Comparison of ENCODE assay signal across 20 cellular contexts in the genomic region with DNA sequence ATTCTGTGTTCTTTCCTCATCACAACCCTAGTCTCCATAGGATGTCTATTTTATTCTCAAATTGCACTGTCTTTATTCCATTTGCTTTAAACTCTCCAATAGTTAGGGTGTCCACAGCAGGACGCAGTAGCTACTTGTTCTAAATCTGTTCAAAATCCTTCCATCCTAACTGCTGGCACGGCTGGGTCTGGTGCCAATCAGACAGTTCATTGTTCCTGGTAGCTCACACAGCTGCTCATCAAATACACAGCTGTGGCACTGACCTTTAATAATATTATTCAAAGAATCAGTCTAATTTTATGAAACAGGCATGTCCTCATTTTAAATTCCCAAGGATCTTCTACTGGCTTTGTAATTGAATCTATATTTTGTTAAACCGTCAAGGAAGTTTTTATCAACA. TPM values are rescaled to one million over a fixed set of nuclear protein-coding genes. Genes with fewer than 3 reads are reported as not detected.
"Had no signal": no experiment of that assay in that cellular context is flagged by ENCODE, and none has a peak within 500 bp of the region (broad histone marks: within the 10 kb centered on the region; RNA-seq: fewer than 3 reads in every experiment).

No MANE protein-coding gene starts in this region.

- H3K36me3 ChIP-seq: esophagus squamous epithelium, left lung, tibial nerve, uterus had no signal

- H3K4me1 Mint-ChIP-seq: nephron; stimulated activated memory B cell treated with anti-CD40 and anti-IgM and Interleukin-4, amounts not matched to agents 10 μg/mL and 1 μg/mL and 100 μg/mL, for 72 hours had no signal

- H3K27ac ChIP-seq: body of pancreas, coronary artery, esophagus squamous epithelium, left lung, tibial nerve, uterus had no signal

- H3K4me1 ChIP-seq: body of pancreas, esophagus squamous epithelium, left lung, tibial nerve, uterus had no signal

- H3K9me3 ChIP-seq: body of pancreas, esophagus squamous epithelium, left lung, tibial nerve, uterus had no signal

- ATAC-seq: body of pancreas; left lung; SK-N-SH treated with all-trans-retinoic acid at 6 μM for 48 hours; stimulated activated memory B cell treated with anti-CD40 and anti-IgM and Interleukin-4, amounts not matched to agents 10 μg/mL and 1 μg/mL and 100 μg/mL, for 72 hours had no signal

- H3K4me3 Mint-ChIP-seq: activated CD4-positive, alpha-beta memory T cell treated with anti-CD3 and anti-CD28 coated beads for 36 hours; activated T-cell treated with anti-CD3 and anti-CD28 coated beads, Interleukin-2, amount 50 U/mL, for 24 hours; nephron; stimulated activated memory B cell treated with anti-CD40 and anti-IgM and Interleukin-4, amounts not matched to agents 10 μg/mL and 1 μg/mL and 100 μg/mL, for 72 hours had no signal

- H3K4me3 ChIP-seq: body of pancreas, coronary artery, esophagus squamous epithelium, left lung, tibial nerve, uterus had no signal

- H3K27me3 ChIP-seq: body of pancreas, esophagus squamous epithelium, left lung, tibial nerve, uterus had no signal

- H3K27me3 Mint-ChIP-seq: activated CD4-positive, alpha-beta memory T cell treated with anti-CD3 and anti-CD28 coated beads for 36 hours; activated T-cell treated with anti-CD3 and anti-CD28 coated beads, Interleukin-2, amount 50 U/mL, for 24 hours; stimulated activated memory B cell treated with anti-CD40 and anti-IgM and Interleukin-4, amounts not matched to agents 10 μg/mL and 1 μg/mL and 100 μg/mL, for 72 hours had no signal

- H3K36me3 Mint-ChIP-seq: activated CD4-positive, alpha-beta memory T cell treated with anti-CD3 and anti-CD28 coated beads for 36 hours; stimulated activated memory B cell treated with anti-CD40 and anti-IgM and Interleukin-4, amounts not matched to agents 10 μg/mL and 1 μg/mL and 100 μg/mL, for 72 hours had no signal

- H3K27ac Mint-ChIP-seq: activated CD4-positive, alpha-beta memory T cell treated with anti-CD3 and anti-CD28 coated beads for 36 hours; activated T-cell treated with anti-CD3 and anti-CD28 coated beads, Interleukin-2, amount 50 U/mL, for 24 hours; nephron; stimulated activated memory B cell treated with anti-CD40 and anti-IgM and Interleukin-4, amounts not matched to agents 10 μg/mL and 1 μg/mL and 100 μg/mL, for 72 hours had no signal

- DNase-seq: activated CD4-positive, alpha-beta memory T cell treated with anti-CD3 and anti-CD28 coated beads for 36 hours; activated CD4-positive, alpha-beta T cell treated with anti-CD3 and anti-CD28 coated beads for 1 hour; activated naive CD4-positive, alpha-beta T cell treated with anti-CD3 and anti-CD28 coated beads, Interleukin-2, amount 50 U/mL, for 16 hours; activated T-cell treated with anti-CD3 and anti-CD28 coated beads, Interleukin-2, amount 50 U/mL, for 24 hours; body of pancreas; central memory CD4-positive, alpha-beta T cell; effector CD4-positive, alpha-beta T cell; esophagus squamous epithelium; left lung; mammary epithelial cell; stimulated activated CD4-positive, alpha-beta T cell treated with anti-CD3 and anti-CD28 coated beads, Interleukin-2, amount 100 ng/mL, for 48 hours; T-helper 1 cell; T1000; uterus had no signal

- H3K9me3 Mint-ChIP-seq: activated CD4-positive, alpha-beta memory T cell treated with anti-CD3 and anti-CD28 coated beads for 36 hours; activated T-cell treated with anti-CD3 and anti-CD28 coated beads, Interleukin-2, amount 50 U/mL, for 24 hours; nephron; stimulated activated memory B cell treated with anti-CD40 and anti-IgM and Interleukin-4, amounts not matched to agents 10 μg/mL and 1 μg/mL and 100 μg/mL, for 72 hours had no signal

RNA-seq across cellular contexts. Expression of gene TMEFF2, which starts 59.7 kb away (rescaled TPM):
- total RNA-seq: activated CD4-positive, alpha-beta memory T cell treated with anti-CD3 and anti-CD28 coated beads for 36 hours; body of pancreas; fibroblast of villous mesenchyme; left lung; mammary epithelial cell; tibial nerve had no signal
